In the genomic region with DNA sequence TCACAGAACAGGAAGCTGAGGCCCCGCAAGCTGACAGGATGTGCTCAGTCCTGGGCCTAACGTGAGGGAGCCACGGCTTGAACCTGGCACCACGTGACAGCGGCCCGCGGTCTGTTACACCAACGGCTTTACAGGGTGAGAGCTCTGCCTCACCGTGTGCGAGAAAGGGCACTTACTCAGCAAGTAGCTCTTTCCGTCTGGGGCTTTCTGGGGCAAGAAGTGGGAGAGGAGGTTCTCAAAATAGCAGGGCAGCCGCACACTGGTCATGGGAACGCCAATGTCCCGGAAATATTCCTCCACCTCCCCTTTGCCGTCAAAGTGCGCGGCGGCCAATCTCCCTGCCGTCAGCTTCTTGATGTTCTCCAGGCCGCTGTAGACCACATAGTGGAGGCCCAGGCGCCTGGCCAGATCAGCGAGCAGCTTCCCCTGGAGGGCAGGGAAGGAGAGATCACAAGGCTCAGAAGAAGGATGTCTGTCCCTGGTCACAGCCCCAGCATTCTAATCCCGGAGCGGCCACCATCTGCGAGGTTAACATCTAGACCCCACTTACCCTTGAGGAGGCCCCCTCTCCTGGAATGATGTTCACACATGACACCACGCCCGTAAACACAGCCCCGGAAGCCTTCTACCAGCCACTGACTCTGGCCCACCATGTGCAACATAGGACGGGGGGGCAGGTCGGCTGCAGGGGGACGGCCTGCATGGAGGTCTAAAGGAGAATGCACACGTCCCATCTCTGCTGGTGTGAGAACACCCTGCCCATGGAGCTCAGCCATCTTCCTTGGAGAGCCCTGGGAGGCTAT, we compare ENCODE assay signal across 12 cellular contexts. TPM values are rescaled to one million over a fixed set of nuclear protein-coding genes. Genes with fewer than 3 reads are reported as not detected.
DNase-seq lines count a peak whose midpoint lies in the region; ATAC-seq and TF ChIP-seq lines count a peak whose summit lies in the region.
"Had no signal": no experiment of that assay in that cellular context is flagged by ENCODE, and none has a peak within 500 bp of the region (broad histone marks: within the 10 kb centered on the region; RNA-seq: fewer than 3 reads in every experiment).

No MANE protein-coding gene starts in this region.

- H3K27me3 ChIP-seq in right lobe of liver (no peaks in the 10 kb centered on the region), smooth muscle cell (ENCODE audit: low read depth) (no peaks in the 10 kb centered on the region)

- H3K4me1 Mint-ChIP-seq in T-helper 2 cell treated with Interferon-gamma antibody and Interleukin-4, amounts not matched to agents 5 μg/mL and 100 μg/mL, for 36 hours (ENCODE audit: low read depth) = peaks cover 5% of the 10 kb centered on the region

- TF ChIP-seq POLR2A in right lobe of liver (IDR thresholded peaks at IDR 0.05) = peak; percentile 19

- H3K4me1 ChIP-seq in right lobe of liver = no peaks in the 10 kb centered on the region
- no peaks in the 10 kb centered on the region for H3K4me1 ChIP-seq in smooth muscle cell (ENCODE audit: low read depth)
- H3K4me1 ChIP-seq: parathyroid adenoma had no signal

- no peaks in the 10 kb centered on the region for H3K79me2 ChIP-seq in smooth muscle cell (ENCODE audit: low read depth)
- H3K79me2 ChIP-seq: parathyroid adenoma had no signal

- H3K4me3 ChIP-seq in right lobe of liver = no peak overlapping the region
- no peak overlapping the region for H3K4me3 ChIP-seq in smooth muscle cell

- H3F3A ChIP-seq in smooth muscle cell (ENCODE audit: low read depth) = no peaks in the 10 kb centered on the region

- H3K9me3 ChIP-seq in right lobe of liver = no peaks in the 10 kb centered on the region
- no peaks in the 10 kb centered on the region for H3K9me3 ChIP-seq in smooth muscle cell (replicated peaks; ENCODE audit: low read depth)
- H3K9me3 ChIP-seq: SK-N-SH had no signal

- TF ChIP-seq CTCF in right lobe of liver (IDR thresholded peaks at IDR 0.05) (no peak), smooth muscle cell (IDR thresholded peaks at IDR 0.05; ENCODE audit: borderline replicate concordance, insufficient read depth, poor library complexity, severe bottlenecking) (no peak), omental fat pad (IDR thresholded peaks at IDR 0.05) (no peak)

- H3K36me3 Mint-ChIP-seq in T-helper 2 cell treated with Interferon-gamma antibody and Interleukin-4, amounts not matched to agents 5 μg/mL and 100 μg/mL, for 36 hours (ENCODE audit: low read depth) = peaks cover 21% of the 10 kb centered on the region

- no peaks in the 10 kb centered on the region for H4K20me1 ChIP-seq in smooth muscle cell (ENCODE audit: low read depth)

- 79% methylated on average over 19 of the region's 32 CpGs for WGBS in right lobe of liver (ENCODE audit: insufficient coverage, low coverage, low lambda C conversion rate, missing lambda C conversion rate)
- 94% methylated on average over 32 of the region's 32 CpGs for WGBS in smooth muscle cell (ENCODE audit: low lambda C conversion rate)

- H3K9ac ChIP-seq in smooth muscle cell (ENCODE audit: low read depth) = no peak overlapping the region
- H3K9ac ChIP-seq: parathyroid adenoma, SK-N-SH had no signal

- peaks cover 0 to 44% (median 11%) of the 10 kb centered on the region in 4 donors for H3K36me3 ChIP-seq in right lobe of liver
- H3K36me3 ChIP-seq in smooth muscle cell (ENCODE audit: low read depth) = no peaks in the 10 kb centered on the region

- no peak for DNase-seq in T-helper 2 cell treated with Interferon-gamma antibody and Interleukin-4, amounts not matched to agents 5 μg/mL and 100 μg/mL, for 36 hours (ENCODE audit: low spot score)
- DNase-seq in activated gamma-delta T cell (lab: John Stamatoyannopoulos, UW) (peak; percentile 79), right lobe of liver (peak in 1 of 3 donors; percentile 60), smooth muscle cell (lab: John Stamatoyannopoulos, UW; ENCODE audit: unreplicated experiment) (no peak), globus pallidus (ENCODE audit: low spot score) (no peak), NCI-H524 (lab: John Stamatoyannopoulos, UW) (no peak), omental fat pad (ENCODE audit: low spot score) (no peak)
- DNase-seq in stimulated activated CD8-positive, alpha-beta memory T cell treated with anti-CD3 and anti-CD28 coated beads, Interleukin-4, amount 100 ng/mL, for 4 hours (ENCODE audit: low read depth in 2 of 2, low spot score in 1 of 2) = peak; percentile 24 to 65
- DNase-seq: cerebellar nuclear complex, NCI-H1436 treated with DMSO at 0.1 percent for 48 hours, SK-N-SH had no signal

- H3K27ac ChIP-seq in right lobe of liver (peak overlapping the region; percentile 15 to 37 (median 33)), smooth muscle cell (ENCODE audit: low read depth) (no peak overlapping the region)
- H3K27ac ChIP-seq: parathyroid adenoma had no signal

- intact Hi-C loops in right lobe of liver (cut with DNase I) = no loop called here

- no peaks in the 10 kb centered on the region for H3K27me3 Mint-ChIP-seq in T-helper 2 cell treated with Interferon-gamma antibody and Interleukin-4, amounts not matched to agents 5 μg/mL and 100 μg/mL, for 36 hours (ENCODE audit: low read depth)

- ATAC-seq in right lobe of liver = peak; percentile 40 to 58 (median 46)
- no peak for ATAC-seq in omental fat pad (ENCODE audit: low FRiP score)

- H3K27ac Mint-ChIP-seq in T-helper 2 cell treated with Interferon-gamma antibody and Interleukin-4, amounts not matched to agents 5 μg/mL and 100 μg/mL, for 36 hours = peak overlapping the region; percentile 68

- H3K4me3 Mint-ChIP-seq in T-helper 2 cell treated with Interferon-gamma antibody and Interleukin-4, amounts not matched to agents 5 μg/mL and 100 μg/mL, for 36 hours = no peak overlapping the region

- H3K9me3 Mint-ChIP-seq in T-helper 2 cell treated with Interferon-gamma antibody and Interleukin-4, amounts not matched to agents 5 μg/mL and 100 μg/mL, for 36 hours = no peaks in the 10 kb centered on the region

- no peak overlapping the region for H3K4me2 ChIP-seq in smooth muscle cell
- H3K4me2 ChIP-seq: SK-N-SH had no signal

- no peak overlapping the region for H2AFZ ChIP-seq in smooth muscle cell (ENCODE audit: low read depth)
- H2AFZ ChIP-seq: parathyroid adenoma had no signal

RNA-seq across cellular contexts. Expression of gene NMRAL1, which starts 8.2 kb away (rescaled TPM):
- total RNA-seq in right lobe of liver = 10 to 100 TPM; 19.9 to 44.0 (median 35.5) TPM
- 27.1 and 35.6 TPM in 2 replicates for total RNA-seq in smooth muscle cell
- 51.8 and 64.3 TPM in 2 replicates for polyA plus RNA-seq in smooth muscle cell
- 10 to 100 TPM; 27.9 to 56.8 (median 44.5) TPM for total RNA-seq in omental fat pad

RNA-seq across cellular contexts. Expression of gene HMOX2, which starts 10.0 kb away (rescaled TPM):
- total RNA-seq in right lobe of liver (10 to 100 TPM; 39.7 to 74.7 (median 55.4) TPM), smooth muscle cell (26.7 and 35.3 TPM in 2 replicates), omental fat pad (100 to 1,000 TPM in 1 of 4 donors, 10 to 100 TPM in 3; 82.8 to 105 (median 96.5) TPM)
- 54.2 and 62.6 TPM in 2 replicates for polyA plus RNA-seq in smooth muscle cell

RNA-seq across cellular contexts. Expression of gene DNAJA3, which starts 40.5 kb away (rescaled TPM):
- total RNA-seq in right lobe of liver (100 to 1,000 TPM in 2 of 6 experiments, 10 to 100 TPM in 4; 36.4 to 110 (median 49.0) TPM), smooth muscle cell (40.0 and 42.6 TPM in 2 replicates), omental fat pad (10 to 100 TPM; 40.5 to 47.1 (median 42.3) TPM)
- 42.7 and 46.5 TPM in 2 replicates for polyA plus RNA-seq in smooth muscle cell

RNA-seq across cellular contexts. Expression of gene CORO7, which starts 49.8 kb away (rescaled TPM):
- total RNA-seq in right lobe of liver (10 to 100 TPM in 5 of 6 experiments, 1 to 10 TPM in 1; 7.8 to 22.9 (median 13.3) TPM), smooth muscle cell (6.7 and 14.4 TPM in 2 replicates), omental fat pad (10 to 100 TPM; 15.1 to 46.3 (median 27.5) TPM)
- 12.7 and 18.9 TPM in 2 replicates for polyA plus RNA-seq in smooth muscle cell

Comparison
In these comparisons a context has a peak if more than half of its experiments do, and no peak if none do; other contexts are left out.
1. DNase-seq: peak in activated gamma-delta T cell (single experiment) and stimulated activated CD8-positive, alpha-beta memory T cell treated with anti-CD3 and anti-CD28 coated beads, Interleukin-4, amount 100 ng/mL, for 4 hours (2 of 2); none in T-helper 2 cell treated with Interferon-gamma antibody and Interleukin-4, amounts not matched to agents 5 μg/mL and 100 μg/mL, for 36 hours (single experiment), smooth muscle cell (single experiment), globus pallidus (single experiment), NCI-H524 (0 of 2) and omental fat pad (single experiment).